ENCODE assay signal across 1 cellular context in the genomic region with DNA sequence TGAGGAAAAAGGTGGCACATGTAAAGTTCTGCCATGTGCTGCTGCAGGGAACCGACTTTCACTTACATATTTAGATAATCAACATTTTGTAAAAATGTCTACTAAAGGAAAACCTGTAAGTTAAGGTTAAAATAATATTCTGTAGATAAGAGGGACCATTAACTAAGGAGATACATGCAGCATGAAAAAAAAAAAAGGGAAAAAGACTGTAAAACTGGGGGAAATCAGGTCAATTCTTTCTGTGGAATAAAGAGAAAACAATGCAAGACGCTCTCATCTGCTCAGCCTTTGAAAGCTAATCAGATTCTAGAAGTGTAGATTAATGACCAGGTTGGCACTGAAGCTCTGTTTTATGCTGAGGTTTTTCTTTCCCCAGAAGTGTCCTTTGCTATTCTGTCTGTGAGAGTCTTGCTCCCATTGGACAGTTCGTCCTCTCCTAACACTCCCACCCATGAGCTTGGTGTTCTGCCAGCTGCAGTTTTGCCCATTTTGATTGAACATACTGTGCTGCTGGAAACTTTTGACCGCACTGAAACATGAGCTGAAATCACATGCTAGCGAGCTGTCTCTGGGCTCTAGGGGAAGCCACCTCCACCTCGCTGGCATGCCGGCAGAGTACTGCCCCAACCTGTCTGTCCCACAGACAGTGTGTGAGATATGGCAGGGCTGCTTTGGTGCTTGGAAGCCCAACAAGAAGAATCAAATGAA.
TF ChIP-seq lines count a peak whose summit lies in the region.

No MANE protein-coding gene starts in this region.

TF ChIP-seq in HepG2, 621 proteins besides CTCF, POLR2A, EP300 and RAD21:
- TF ChIP-seq PCBP1 (IDR thresholded peaks at IDR 0.05; ENCODE audit: borderline replicate concordance, low read depth, low read length) (no peak), RBM22 (optimal IDR thresholded peaks at IDR 0.05; ENCODE audit: low read length) (peak; percentile 35)
- TF ChIP-seq, protein P1, sequence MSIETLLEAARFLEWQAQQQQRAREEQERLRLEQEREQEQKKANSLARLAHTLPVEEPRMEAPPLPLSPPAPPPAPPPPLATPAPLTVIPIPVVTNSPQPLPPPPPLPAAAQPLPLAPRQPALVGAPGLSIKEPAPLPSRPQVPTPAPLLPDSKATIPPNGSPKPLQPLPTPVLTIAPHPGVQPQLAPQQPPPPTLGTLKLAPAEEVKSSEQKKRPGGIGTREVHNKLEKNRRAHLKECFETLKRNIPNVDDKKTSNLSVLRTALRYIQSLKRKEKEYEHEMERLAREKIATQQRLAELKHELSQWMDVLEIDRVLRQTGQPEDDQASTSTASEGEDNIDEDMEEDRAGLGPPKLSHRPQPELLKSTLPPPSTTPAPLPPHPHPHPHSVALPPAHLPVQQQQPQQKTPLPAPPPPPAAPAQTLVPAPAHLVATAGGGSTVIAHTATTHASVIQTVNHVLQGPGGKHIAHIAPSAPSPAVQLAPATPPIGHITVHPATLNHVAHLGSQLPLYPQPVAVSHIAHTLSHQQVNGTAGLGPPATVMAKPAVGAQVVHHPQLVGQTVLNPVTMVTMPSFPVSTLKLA (IDR thresholded peaks at IDR 0.05) = 0 out of 2 replicates have a peak, but pooled peaks have one; percentile 27
